ENCODE assay signal across 1 cellular context in genomic region chr20:13791562-13792459, GRCh38.
TF ChIP-seq lines count a peak whose summit lies in the region.

No MANE protein-coding gene starts in this region.

TF ChIP-seq in HepG2, 621 proteins besides CTCF, POLR2A, EP300 and RAD21 (continued from another document):
- no peak for TF ChIP-seq ZNF274 (CRISPR knock-in tag; IDR thresholded peaks at IDR 0.05)
- TF ChIP-seq ADNP (CRISPR knock-in tag; IDR thresholded peaks at IDR 0.05), result no peak
- TF ChIP-seq ZNF749 (CRISPR knock-in tag; IDR thresholded peaks at IDR 0.05; ENCODE audit: borderline replicate concordance), result no peak
- 0 out of 2 replicates have a peak, but pooled peaks have one; percentile 21 for TF ChIP-seq SSRP1 (CRISPR knock-in tag; IDR thresholded peaks at IDR 0.05)
- TF ChIP-seq MTA3 (CRISPR knock-in tag; IDR thresholded peaks at IDR 0.05), result no peak
- TF ChIP-seq ZSCAN20 (CRISPR knock-in tag; IDR thresholded peaks at IDR 0.05; ENCODE audit: borderline replicate concordance), result no peak
- no peak for TF ChIP-seq RNF2 (conservative IDR thresholded peaks at IDR 0.05; ENCODE audit: low read depth)
- TF ChIP-seq, protein P1, sequence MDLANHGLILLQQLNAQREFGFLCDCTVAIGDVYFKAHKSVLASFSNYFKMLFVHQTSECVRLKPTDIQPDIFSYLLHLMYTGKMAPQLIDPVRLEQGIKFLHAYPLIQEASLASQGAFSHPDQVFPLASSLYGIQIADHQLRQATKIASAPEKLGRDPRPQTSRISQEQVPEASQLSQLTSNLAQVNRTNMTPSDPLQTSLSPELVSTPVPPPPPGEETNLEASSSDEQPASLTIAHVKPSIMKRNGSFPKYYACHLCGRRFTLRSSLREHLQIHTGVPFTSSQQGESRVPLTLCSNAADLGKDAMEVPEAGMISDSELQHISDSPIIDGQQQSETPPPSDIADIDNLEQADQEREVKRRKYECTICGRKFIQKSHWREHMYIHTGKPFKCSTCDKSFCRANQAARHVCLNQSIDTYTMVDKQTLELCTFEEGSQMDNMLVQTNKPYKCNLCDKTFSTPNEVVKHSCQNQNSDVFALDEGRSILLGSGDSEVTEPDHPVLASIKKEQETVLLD (CRISPR knock-in tag; IDR thresholded peaks at IDR 0.05; ENCODE audit: low read depth), result no peak
- TF ChIP-seq CREB1 (IDR thresholded peaks at IDR 0.05), result no peak
- no peak for TF ChIP-seq CREB1 (CRISPR knock-in tag; IDR thresholded peaks at IDR 0.05)
- TF ChIP-seq ZNF570 (CRISPR knock-in tag; IDR thresholded peaks at IDR 0.05; ENCODE audit: borderline replicate concordance), result no peak
- TF ChIP-seq GATAD2A (CRISPR knock-in tag; IDR thresholded peaks at IDR 0.05), result 0 out of 2 replicates have a peak, but pooled peaks have one; percentile 13
- no peak for TF ChIP-seq DDIT3 (CRISPR knock-in tag; IDR thresholded peaks at IDR 0.05)
- no peak for TF ChIP-seq ZNF180 (CRISPR knock-in tag; IDR thresholded peaks at IDR 0.05; ENCODE audit: borderline replicate concordance, low read depth)
- TF ChIP-seq ZSCAN21 (CRISPR knock-in tag; IDR thresholded peaks at IDR 0.05; ENCODE audit: borderline replicate concordance), result no peak
- TF ChIP-seq PPARG (CRISPR knock-in tag; conservative IDR thresholded peaks at IDR 0.05), result no peak
- TF ChIP-seq CEBPB (IDR thresholded peaks at IDR 0.05; ENCODE audit: borderline replicate concordance, low read depth, low read length), result no peak
- TF ChIP-seq, protein P2, sequence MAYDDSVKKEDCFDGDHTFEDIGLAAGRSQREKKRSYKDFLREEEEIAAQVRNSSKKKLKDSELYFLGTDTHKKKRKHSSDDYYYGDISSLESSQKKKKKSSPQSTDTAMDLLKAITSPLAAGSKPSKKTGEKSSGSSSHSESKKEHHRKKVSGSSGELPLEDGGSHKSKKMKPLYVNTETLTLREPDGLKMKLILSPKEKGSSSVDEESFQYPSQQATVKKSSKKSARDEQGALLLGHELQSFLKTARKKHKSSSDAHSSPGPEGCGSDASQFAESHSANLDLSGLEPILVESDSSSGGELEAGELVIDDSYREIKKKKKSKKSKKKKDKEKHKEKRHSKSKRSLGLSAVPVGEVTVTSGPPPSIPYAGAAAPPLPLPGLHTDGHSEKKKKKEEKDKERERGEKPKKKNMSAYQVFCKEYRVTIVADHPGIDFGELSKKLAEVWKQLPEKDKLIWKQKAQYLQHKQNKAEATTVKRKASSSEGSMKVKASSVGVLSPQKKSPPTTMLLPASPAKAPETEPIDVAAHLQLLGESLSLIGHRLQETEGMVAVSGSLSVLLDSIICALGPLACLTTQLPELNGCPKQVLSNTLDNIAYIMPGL (CRISPR knock-in tag; IDR thresholded peaks at IDR 0.05; ENCODE audit: borderline replicate concordance in 1 of 2, low read depth in 1 of 2), result no peak
- TF ChIP-seq THAP7 (CRISPR knock-in tag; IDR thresholded peaks at IDR 0.05), result no peak
- TF ChIP-seq NAIF1 (CRISPR knock-in tag; IDR thresholded peaks at IDR 0.05; ENCODE audit: borderline replicate concordance), result no peak
- TF ChIP-seq, protein P3, sequence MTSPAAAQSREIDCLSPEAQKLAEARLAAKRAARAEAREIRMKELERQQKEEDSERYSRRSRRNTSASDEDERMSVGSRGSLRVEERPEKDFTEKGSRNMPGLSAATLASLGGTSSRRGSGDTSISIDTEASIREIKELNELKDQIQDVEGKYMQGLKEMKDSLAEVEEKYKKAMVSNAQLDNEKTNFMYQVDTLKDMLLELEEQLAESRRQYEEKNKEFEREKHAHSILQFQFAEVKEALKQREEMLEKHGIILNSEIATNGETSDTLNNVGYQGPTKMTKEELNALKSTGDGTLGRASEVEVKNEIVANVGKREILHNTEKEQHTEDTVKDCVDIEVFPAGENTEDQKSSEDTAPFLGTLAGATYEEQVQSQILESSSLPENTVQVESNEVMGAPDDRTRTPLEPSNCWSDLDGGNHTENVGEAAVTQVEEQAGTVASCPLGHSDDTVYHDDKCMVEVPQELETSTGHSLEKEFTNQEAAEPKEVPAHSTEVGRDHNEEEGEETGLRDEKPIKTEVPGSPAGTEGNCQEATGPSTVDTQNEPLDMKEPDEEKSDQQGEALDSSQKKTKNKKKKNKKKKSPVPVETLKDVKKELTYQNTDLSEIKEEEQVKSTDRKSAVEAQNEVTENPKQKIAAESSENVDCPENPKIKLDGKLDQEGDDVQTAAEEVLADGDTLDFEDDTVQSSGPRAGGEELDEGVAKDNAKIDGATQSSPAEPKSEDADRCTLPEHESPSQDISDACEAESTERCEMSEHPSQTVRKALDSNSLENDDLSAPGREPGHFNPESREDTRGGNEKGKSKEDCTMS (CRISPR knock-in tag; conservative IDR thresholded peaks at IDR 0.05), result no peak
- no peak for TF ChIP-seq ZNF564 (CRISPR knock-in tag; IDR thresholded peaks at IDR 0.05)
- TF ChIP-seq CBX2 (IDR thresholded peaks at IDR 0.05; ENCODE audit: low read depth, low read length), result no peak
- no peak for TF ChIP-seq CBX2 (CRISPR knock-in tag; IDR thresholded peaks at IDR 0.05; ENCODE audit: low read depth)
- TF ChIP-seq CENPT (CRISPR knock-in tag; IDR thresholded peaks at IDR 0.05; ENCODE audit: low read depth), result no peak
- peak; percentile 37; the same call in 1 of the 2 replicates for TF ChIP-seq RCOR2 (CRISPR knock-in tag; IDR thresholded peaks at IDR 0.05)
- no peak for TF ChIP-seq SNRNP70 (IDR thresholded peaks at IDR 0.05; ENCODE audit: low read depth, low read length)
- TF ChIP-seq ZNF451 (CRISPR knock-in tag; IDR thresholded peaks at IDR 0.05), result no peak
- TF ChIP-seq, protein P4, sequence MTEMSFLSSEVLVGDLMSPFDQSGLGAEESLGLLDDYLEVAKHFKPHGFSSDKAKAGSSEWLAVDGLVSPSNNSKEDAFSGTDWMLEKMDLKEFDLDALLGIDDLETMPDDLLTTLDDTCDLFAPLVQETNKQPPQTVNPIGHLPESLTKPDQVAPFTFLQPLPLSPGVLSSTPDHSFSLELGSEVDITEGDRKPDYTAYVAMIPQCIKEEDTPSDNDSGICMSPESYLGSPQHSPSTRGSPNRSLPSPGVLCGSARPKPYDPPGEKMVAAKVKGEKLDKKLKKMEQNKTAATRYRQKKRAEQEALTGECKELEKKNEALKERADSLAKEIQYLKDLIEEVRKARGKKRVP (CRISPR knock-in tag; IDR thresholded peaks at IDR 0.05), result no peak
- TF ChIP-seq NFE2L2 (IDR thresholded peaks at IDR 0.05; ENCODE audit: low read length), result no peak
- no peak for TF ChIP-seq TBX3 (IDR thresholded peaks at IDR 0.05; ENCODE audit: borderline replicate concordance)
- TF ChIP-seq JUND (CRISPR knock-in tag; IDR thresholded peaks at IDR 0.05), result 0 out of 2 replicates have a peak, but pooled peaks have one; percentile 22
- TF ChIP-seq, protein P5, sequence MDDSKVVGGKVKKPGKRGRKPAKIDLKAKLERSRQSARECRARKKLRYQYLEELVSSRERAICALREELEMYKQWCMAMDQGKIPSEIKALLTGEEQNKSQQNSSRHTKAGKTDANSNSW (CRISPR knock-in tag; IDR thresholded peaks at IDR 0.05; ENCODE audit: borderline replicate concordance), result no peak
- no peak for TF ChIP-seq ZNF121 (CRISPR knock-in tag; IDR thresholded peaks at IDR 0.05)
- TF ChIP-seq, protein P6, sequence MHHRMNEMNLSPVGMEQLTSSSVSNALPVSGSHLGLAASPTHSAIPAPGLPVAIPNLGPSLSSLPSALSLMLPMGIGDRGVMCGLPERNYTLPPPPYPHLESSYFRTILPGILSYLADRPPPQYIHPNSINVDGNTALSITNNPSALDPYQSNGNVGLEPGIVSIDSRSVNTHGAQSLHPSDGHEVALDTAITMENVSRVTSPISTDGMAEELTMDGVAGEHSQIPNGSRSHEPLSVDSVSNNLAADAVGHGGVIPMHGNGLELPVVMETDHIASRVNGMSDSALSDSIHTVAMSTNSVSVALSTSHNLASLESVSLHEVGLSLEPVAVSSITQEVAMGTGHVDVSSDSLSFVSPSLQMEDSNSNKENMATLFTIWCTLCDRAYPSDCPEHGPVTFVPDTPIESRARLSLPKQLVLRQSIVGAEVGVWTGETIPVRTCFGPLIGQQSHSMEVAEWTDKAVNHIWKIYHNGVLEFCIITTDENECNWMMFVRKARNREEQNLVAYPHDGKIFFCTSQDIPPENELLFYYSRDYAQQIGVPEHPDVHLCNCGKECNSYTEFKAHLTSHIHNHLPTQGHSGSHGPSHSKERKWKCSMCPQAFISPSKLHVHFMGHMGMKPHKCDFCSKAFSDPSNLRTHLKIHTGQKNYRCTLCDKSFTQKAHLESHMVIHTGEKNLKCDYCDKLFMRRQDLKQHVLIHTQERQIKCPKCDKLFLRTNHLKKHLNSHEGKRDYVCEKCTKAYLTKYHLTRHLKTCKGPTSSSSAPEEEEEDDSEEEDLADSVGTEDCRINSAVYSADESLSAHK (CRISPR knock-in tag; IDR thresholded peaks at IDR 0.05; ENCODE audit: borderline replicate concordance), result no peak
- no peak for TF ChIP-seq HDAC6 (IDR thresholded peaks at IDR 0.05; ENCODE audit: low read depth, low read length)
- TF ChIP-seq, protein P7, sequence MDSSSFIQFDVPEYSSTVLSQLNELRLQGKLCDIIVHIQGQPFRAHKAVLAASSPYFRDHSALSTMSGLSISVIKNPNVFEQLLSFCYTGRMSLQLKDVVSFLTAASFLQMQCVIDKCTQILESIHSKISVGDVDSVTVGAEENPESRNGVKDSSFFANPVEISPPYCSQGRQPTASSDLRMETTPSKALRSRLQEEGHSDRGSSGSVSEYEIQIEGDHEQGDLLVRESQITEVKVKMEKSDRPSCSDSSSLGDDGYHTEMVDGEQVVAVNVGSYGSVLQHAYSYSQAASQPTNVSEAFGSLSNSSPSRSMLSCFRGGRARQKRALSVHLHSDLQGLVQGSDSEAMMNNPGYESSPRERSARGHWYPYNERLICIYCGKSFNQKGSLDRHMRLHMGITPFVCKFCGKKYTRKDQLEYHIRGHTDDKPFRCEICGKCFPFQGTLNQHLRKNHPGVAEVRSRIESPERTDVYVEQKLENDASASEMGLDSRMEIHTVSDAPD (CRISPR knock-in tag; IDR thresholded peaks at IDR 0.05), result 0 out of 2 replicates have a peak, but pooled peaks have one; percentile 36
- TF ChIP-seq MEF2D (CRISPR knock-in tag; IDR thresholded peaks at IDR 0.05), result 0 out of 2 replicates have a peak, but pooled peaks have one; percentile 29
- no peak for TF ChIP-seq ZNF207 (IDR thresholded peaks at IDR 0.05; ENCODE audit: borderline replicate concordance)
- no peak for TF ChIP-seq ZSCAN31 (CRISPR knock-in tag; IDR thresholded peaks at IDR 0.05; ENCODE audit: low read depth)
